Comparison of ENCODE assay signal across 22 cellular contexts in the genomic region with DNA sequence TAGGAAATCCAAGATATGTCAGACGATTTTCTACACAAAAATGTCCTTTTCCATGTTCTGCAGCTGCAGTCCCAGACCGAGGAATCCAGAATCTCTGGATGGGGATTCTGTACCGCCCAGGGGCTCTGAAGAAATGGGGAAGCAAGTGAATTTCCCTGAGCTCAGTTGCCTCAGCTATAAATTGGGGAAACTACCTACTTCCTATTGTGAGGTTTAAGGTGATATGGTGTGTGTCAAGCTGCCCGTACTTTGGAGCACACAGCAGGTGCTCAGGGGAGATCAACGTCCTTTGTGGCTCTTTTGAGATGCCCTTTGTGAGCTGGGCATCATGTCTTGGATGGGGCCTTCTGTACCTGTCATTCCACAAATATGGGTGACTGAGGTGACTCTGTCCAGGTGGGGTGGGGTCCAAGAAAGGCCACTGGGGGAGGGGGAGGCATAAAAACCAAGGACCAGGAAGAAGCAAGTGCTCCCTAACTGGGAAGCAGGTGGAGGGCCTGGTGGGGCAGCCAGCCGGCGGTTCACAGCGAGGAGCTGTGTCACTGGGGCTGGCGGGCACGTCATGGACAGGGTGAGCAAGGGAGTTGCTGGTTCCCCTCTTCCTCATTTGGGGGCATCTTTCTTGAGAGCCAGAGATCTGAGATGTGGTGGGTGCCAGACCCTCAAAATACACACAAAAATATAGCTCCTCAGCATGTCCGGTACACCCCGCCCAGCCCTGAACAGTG.
A peak's percentile ranks its signal among the peaks of the same experiment; 100 is the strongest.
DNase-seq lines count a peak whose midpoint lies in the region; ATAC-seq, FAIRE-seq and TF ChIP-seq lines count a peak whose summit lies in the region.
"Had no signal": no experiment of that assay in that cellular context is flagged by ENCODE, and none has a peak within 500 bp of the region (broad histone marks: within the 10 kb centered on the region; RNA-seq: fewer than 3 reads in every experiment).

No MANE protein-coding gene starts in this region.

- peak overlapping the region; percentile 21 for H3K4me3 ChIP-seq in DOHH2 (ENCODE audit: low read length)
- H3K4me3 ChIP-seq in NB4 (ENCODE audit: low read depth, low read length), result no peak overlapping the region
- H3K4me3 ChIP-seq in small intestine (ENCODE audit: low read depth in 1 of 2, low read length in 2 of 2), result no peak overlapping the region
- H3K4me3 ChIP-seq: BLaER1 had no signal

- H3K27ac Mint-ChIP-seq in chondrocyte (ENCODE audit: unreplicated experiment), result no peak overlapping the region
- H3K27ac Mint-ChIP-seq: CD8-positive, alpha-beta T cell had no signal

- no peaks in the 10 kb centered on the region for H3K79me2 ChIP-seq in DOHH2 (ENCODE audit: control insufficient read depth, low read length)

- no peak for ATAC-seq in HG02938 (IDR thresholded peaks at IDR 0.05; ENCODE audit: unreplicated experiment)
- ATAC-seq in Right ventricle myocardium superior (ENCODE audit: poor library complexity), result no peak
- ATAC-seq: CD8-positive, alpha-beta T cell; HCT116; Right ventricle myocardium inferior had no signal

- intact Hi-C loops in Right ventricle myocardium superior (cut with DNase I), result no loop called here

- H3K9me3 Mint-ChIP-seq in chondrocyte (ENCODE audit: low read depth), result no peaks in the 10 kb centered on the region
- H3K9me3 Mint-ChIP-seq: CD8-positive, alpha-beta T cell; IgD-negative memory B cell had no signal

- TF ChIP-seq CTCF in DOHH2 (IDR thresholded peaks at IDR 0.05; ENCODE audit: low read depth, low read length, poor library complexity, severe bottlenecking) (no peak), NB4 (IDR thresholded peaks at IDR 0.05; ENCODE audit: low read depth, low read length) (no peak), chondrocyte (IDR thresholded peaks at IDR 0.05) (no peak)

- H3K9me2 ChIP-seq in DOHH2 (replicated peaks; ENCODE audit: control insufficient read depth, low read length), result no peaks in the 10 kb centered on the region

- FAIRE-seq in small intestine (lab: Jason Lieb, UNC), result no peak
- FAIRE-seq: H1 had no signal

- no peaks in the 10 kb centered on the region for H3K36me3 Mint-ChIP-seq in chondrocyte (ENCODE audit: low read depth)

- no peaks in the 10 kb centered on the region for H3K4me1 Mint-ChIP-seq in chondrocyte (ENCODE audit: low read depth)

- H3K27me3 ChIP-seq in DOHH2 (ENCODE audit: control insufficient read depth, low read length) (no peaks in the 10 kb centered on the region), small intestine (ENCODE audit: control insufficient read depth in 2 of 2, insufficient read depth in 2 of 2, low read length in 2 of 2) (no peaks in the 10 kb centered on the region)
- H3K27me3 ChIP-seq: BLaER1 had no signal

- 50 to 78% (median 58%) methylated on average over 12 of the region's 12 CpGs for WGBS in small intestine, 3 donors

- peaks cover 62% of the 10 kb centered on the region for H3K4me1 ChIP-seq in DOHH2 (ENCODE audit: control insufficient read depth, low read length)
- H3K4me1 ChIP-seq in small intestine (ENCODE audit: control insufficient read depth in 2 of 2, insufficient read depth in 1 of 2, low read depth in 1 of 2, low read length in 1 of 2), result no peaks in the 10 kb centered on the region

- 0 out of 2 replicates have a peak overlapping the region, but pooled peaks have one; percentile 5 for H3K27ac ChIP-seq in DOHH2 (ENCODE audit: low read depth, low read length)
- no peak overlapping the region for H3K27ac ChIP-seq in small intestine (ENCODE audit: low read depth in 1 of 2, low read length in 1 of 2)
- H3K27ac ChIP-seq: BLaER1 had no signal

- no peak overlapping the region for H3K4me3 Mint-ChIP-seq in chondrocyte (ENCODE audit: unreplicated experiment)
- H3K4me3 Mint-ChIP-seq: CD8-positive, alpha-beta T cell; IgD-negative memory B cell had no signal

- H4K20me1 ChIP-seq in DOHH2 (ENCODE audit: control insufficient read depth, insufficient read depth, low read depth, low read length), result no peaks in the 10 kb centered on the region
- H4K20me1 ChIP-seq: BLaER1 had no signal

- no peaks in the 10 kb centered on the region for H3K9me3 ChIP-seq in DOHH2 (ENCODE audit: control insufficient read depth, insufficient read depth, low read length)
- no peaks in the 10 kb centered on the region for H3K9me3 ChIP-seq in small intestine (ENCODE audit: control insufficient read depth, low read depth)
- H3K9me3 ChIP-seq: BLaER1 had no signal

- H3K4me2 ChIP-seq in DOHH2 (ENCODE audit: low read length), result peak overlapping the region; percentile 51
- H3K4me2 ChIP-seq: BLaER1 had no signal

- H3K36me3 ChIP-seq in DOHH2 (ENCODE audit: control insufficient read depth, low read length), result no peaks in the 10 kb centered on the region
- no peaks in the 10 kb centered on the region for H3K36me3 ChIP-seq in small intestine (ENCODE audit: control insufficient read depth in 2 of 2, insufficient read depth in 2 of 2, low read length in 2 of 2)
- H3K36me3 ChIP-seq: BLaER1 had no signal

- peak; percentile 10 for DNase-seq in NB4 (ENCODE audit: low read depth)
- DNase-seq in chondrocyte (ENCODE audit: low spot score), result peak; percentile 82
- DNase-seq in small intestine, result peak; percentile 29
- no peak for DNase-seq in Right ventricle myocardium superior
- DNase-seq in SK-N-DZ (ENCODE audit: low spot score), result no peak
- DNase-seq: CD8-positive, alpha-beta T cell; DMS153; GDM1; Karpas-422; NCI-H1105; NCI-H146; NCI-H2029 treated with DMSO at 0.1 percent for 48 hours; NCI-H226; NCI-H524 treated with DMSO at 0.1 percent for 48 hours; NCI-H82 had no signal

- H3F3A ChIP-seq in DOHH2 (ENCODE audit: control insufficient read depth, insufficient read depth), result 0 out of 2 replicates have a peak, but pooled peaks cover 5% of the 10 kb centered on the region

- TF ChIP-seq POLR2A in NB4 (IDR thresholded peaks at IDR 0.05; ENCODE audit: extremely low read depth, insufficient read length), result no peak

- H3K27me3 Mint-ChIP-seq in chondrocyte (ENCODE audit: low read depth), result no peaks in the 10 kb centered on the region
- H3K27me3 Mint-ChIP-seq: IgD-negative memory B cell had no signal

Comparison
In these comparisons a context has a peak if more than half of its experiments do, and no peak if none do; other contexts are left out.
1. DNase-seq: peak in NB4 (single experiment), chondrocyte (single experiment) and small intestine (single experiment); none in Right ventricle myocardium superior (single experiment) and SK-N-DZ (single experiment).